Comparison of ENCODE assay signal across 10 cellular contexts in genomic region chr13:24124789-24125476, GRCh38. TPM values are rescaled to one million over a fixed set of nuclear protein-coding genes. Genes with fewer than 3 reads are reported as not detected.
DNase-seq lines count a peak whose midpoint lies in the region; ATAC-seq, FAIRE-seq and TF ChIP-seq lines count a peak whose summit lies in the region.
"Had no signal": no experiment of that assay in that cellular context is flagged by ENCODE, and none has a peak within 500 bp of the region (broad histone marks: within the 10 kb centered on the region; RNA-seq: fewer than 3 reads in every experiment).

No MANE protein-coding gene starts in this region.

- H3K4me3 Mint-ChIP-seq in H9 (no peak overlapping the region), neural progenitor cell (no peak overlapping the region), chondrocyte (ENCODE audit: unreplicated experiment) (no peak overlapping the region)

- H3K79me2 ChIP-seq in H9 (ENCODE audit: insufficient read depth, low read length) (no peaks in the 10 kb centered on the region), neural progenitor cell (ENCODE audit: low read depth) (no peaks in the 10 kb centered on the region), smooth muscle cell (ENCODE audit: low read depth) (no peaks in the 10 kb centered on the region)

- no peak overlapping the region for H2BK5ac ChIP-seq in H9 (ENCODE audit: insufficient read length, low read length)

- H3K4me3 ChIP-seq in neural progenitor cell (no peak overlapping the region), smooth muscle cell (no peak overlapping the region)
- H3K4me3 ChIP-seq: ovary had no signal

- no peak overlapping the region for H3K18ac ChIP-seq in H9 (ENCODE audit: insufficient read length, low read depth, low read length)

- no peaks in the 10 kb centered on the region for H4K20me1 ChIP-seq in H9 (ENCODE audit: control insufficient read depth, insufficient read depth, insufficient read length)
- H4K20me1 ChIP-seq in neural progenitor cell (ENCODE audit: low read depth) = no peaks in the 10 kb centered on the region
- H4K20me1 ChIP-seq in smooth muscle cell (ENCODE audit: low read depth) = no peaks in the 10 kb centered on the region

- no peak overlapping the region for H2BK12ac ChIP-seq in H9 (ENCODE audit: insufficient read length, low read depth, low read length)

- no peak overlapping the region for H4K8ac ChIP-seq in H9 (replicated peaks; ENCODE audit: insufficient read length, low read depth, low read length)

- H4K5ac ChIP-seq in H9 (ENCODE audit: insufficient read length, low read depth, low read length) = no peak overlapping the region

- ATAC-seq in GM19025 (IDR thresholded peaks at IDR 0.05; ENCODE audit: low read depth, unreplicated experiment) (peak; percentile 78), HG03521 (IDR thresholded peaks at IDR 0.05; ENCODE audit: unreplicated experiment) (peak; percentile 82)

- H3K4ac ChIP-seq in H9 (ENCODE audit: low read depth, low read length) = no peak overlapping the region

- H3K36me3 ChIP-seq in neural progenitor cell (no peaks in the 10 kb centered on the region), smooth muscle cell (ENCODE audit: low read depth) (no peaks in the 10 kb centered on the region)
- H3K36me3 ChIP-seq: ovary had no signal

- peaks cover 4% of the 10 kb centered on the region for H3F3A ChIP-seq in neural progenitor cell (ENCODE audit: low read depth)
- H3F3A ChIP-seq in smooth muscle cell (ENCODE audit: low read depth) = peaks cover 6% of the 10 kb centered on the region

- H3K9me3 Mint-ChIP-seq in H9 (no peaks in the 10 kb centered on the region), neural progenitor cell (no peaks in the 10 kb centered on the region), chondrocyte (ENCODE audit: low read depth) (no peaks in the 10 kb centered on the region)

- no CpG with 5 or more reads among the region's 9 CpGs for WGBS in H9 (ENCODE audit: extremely low coverage, insufficient read length, low lambda C conversion rate)
- 89% methylated on average over 9 of the region's 9 CpGs for WGBS in smooth muscle cell (ENCODE audit: low lambda C conversion rate)

- H3K9me3 ChIP-seq in H9 (ENCODE audit: control insufficient read depth, low read depth, low read length) = no peaks in the 10 kb centered on the region
- H3K9me3 ChIP-seq in neural progenitor cell (ENCODE audit: low read depth) = no peaks in the 10 kb centered on the region
- H3K9me3 ChIP-seq in smooth muscle cell (replicated peaks; ENCODE audit: low read depth) = no peaks in the 10 kb centered on the region
- H3K9me3 ChIP-seq: ovary had no signal

- no peak overlapping the region for H3K4me2 ChIP-seq in H9 (ENCODE audit: insufficient read depth, insufficient read length, low read length)
- peak overlapping the region; percentile 18 for H3K4me2 ChIP-seq in neural progenitor cell
- no peak overlapping the region for H3K4me2 ChIP-seq in smooth muscle cell

- H3K9ac ChIP-seq in H9 (ENCODE audit: extremely low read depth, insufficient read length, low read length) (no peak overlapping the region), neural progenitor cell (no peak overlapping the region), smooth muscle cell (ENCODE audit: low read depth) (no peak overlapping the region)

- TF ChIP-seq CTCF in H9 (conservative IDR thresholded peaks at IDR 0.05) (no peak), neural progenitor cell (IDR thresholded peaks at IDR 0.05) (no peak), chondrocyte (IDR thresholded peaks at IDR 0.05) (no peak), smooth muscle cell (IDR thresholded peaks at IDR 0.05; ENCODE audit: borderline replicate concordance, insufficient read depth, poor library complexity, severe bottlenecking) (no peak)

- no peaks in the 10 kb centered on the region for H3K79me1 ChIP-seq in H9 (ENCODE audit: insufficient read depth, low read depth, low read length, poor library complexity, severe bottlenecking)

- no peak overlapping the region for H2BK120ac ChIP-seq in H9 (ENCODE audit: low read depth, low read length, poor library complexity, severe bottlenecking)

- H2AK5ac ChIP-seq in H9 (ENCODE audit: insufficient read length, low read length) = no peak overlapping the region

- no peak overlapping the region for H3T11ph ChIP-seq in H9 (ENCODE audit: low read length)

- H2BK15ac ChIP-seq in H9 (ENCODE audit: low read depth, low read length) = no peak overlapping the region

- 0 out of 2 replicates have a peak overlapping the region, but pooled peaks have one; percentile 37 for H3K14ac ChIP-seq in H9 (ENCODE audit: insufficient read depth, low read length)

- H3K4me1 ChIP-seq in H9 (ENCODE audit: insufficient read depth, low read length) (peaks cover 2% of the 10 kb centered on the region), neural progenitor cell (peaks cover 17% of the 10 kb centered on the region), smooth muscle cell (ENCODE audit: low read depth) (peaks cover 5% of the 10 kb centered on the region)

- FAIRE-seq in frontal cortex (lab: Jason Lieb, UNC) = no peak

- no peaks in the 10 kb centered on the region for H3K23me2 ChIP-seq in H9 (ENCODE audit: insufficient read length, low read depth, low read length, poor library complexity, severe bottlenecking)

- H2BK20ac ChIP-seq in H9 (ENCODE audit: low read depth, low read length, poor library complexity, severe bottlenecking) = no peak overlapping the region

- H3K27me3 ChIP-seq in H9 (ENCODE audit: insufficient read depth, low read length) = no peaks in the 10 kb centered on the region
- no peaks in the 10 kb centered on the region for H3K27me3 ChIP-seq in neural progenitor cell
- no peaks in the 10 kb centered on the region for H3K27me3 ChIP-seq in smooth muscle cell (ENCODE audit: low read depth)
- H3K27me3 ChIP-seq: ovary had no signal

- H3K27ac ChIP-seq in H9 (ENCODE audit: insufficient read length, low read depth, low read length) (no peak overlapping the region), neural progenitor cell (no peak overlapping the region), smooth muscle cell (ENCODE audit: low read depth) (no peak overlapping the region)
- H3K27ac ChIP-seq: ovary had no signal

- peaks cover 27 to 29% of the 10 kb centered on the region in 2 experiments for H3K4me1 Mint-ChIP-seq in H9
- peaks cover 65% of the 10 kb centered on the region for H3K4me1 Mint-ChIP-seq in neural progenitor cell
- no peaks in the 10 kb centered on the region for H3K4me1 Mint-ChIP-seq in chondrocyte (ENCODE audit: low read depth)

- H3K56ac ChIP-seq in H9 (ENCODE audit: insufficient read length, low read depth, low read length) = no peak overlapping the region

- no peak overlapping the region for H4K91ac ChIP-seq in H9 (ENCODE audit: insufficient read length, low read depth, low read length)

- no peak overlapping the region for H3K23ac ChIP-seq in H9 (ENCODE audit: insufficient read length, low read depth, low read length)

- H2AFZ ChIP-seq in H9 (ENCODE audit: low read length) (no peak overlapping the region), neural progenitor cell (replicated peaks) (peak overlapping the region; percentile 77), smooth muscle cell (ENCODE audit: low read depth) (no peak overlapping the region)

- DNase-seq in H9 (no peak), neural progenitor cell (ENCODE audit: low spot score) (peak; percentile 12), chondrocyte (ENCODE audit: low spot score) (no peak), frontal cortex (ENCODE audit: low spot score in 2 of 2) (no peak), ecto neural progenitor cell (ENCODE audit: low spot score) (no peak), smooth muscle cell (lab: John Stamatoyannopoulos, UW; ENCODE audit: unreplicated experiment) (no peak)
- DNase-seq: NCI-H146, ovary had no signal

- H3K27ac Mint-ChIP-seq in H9 = 0 out of 7 replicates have a peak overlapping the region, but pooled peaks of 1 of the 3 experiments have one; percentile 59
- peak overlapping the region; percentile 42 for H3K27ac Mint-ChIP-seq in neural progenitor cell
- H3K27ac Mint-ChIP-seq in chondrocyte (ENCODE audit: unreplicated experiment) = no peak overlapping the region

- no peaks in the 10 kb centered on the region for H3K36me3 Mint-ChIP-seq in H9 (ENCODE audit: insufficient read depth in 1 of 3, low read depth in 3 of 3)
- peaks cover 3% of the 10 kb centered on the region for H3K36me3 Mint-ChIP-seq in neural progenitor cell
- peaks cover 2% of the 10 kb centered on the region for H3K36me3 Mint-ChIP-seq in chondrocyte (ENCODE audit: low read depth)

- peaks cover 4% of the 10 kb centered on the region; the same call in 1 of the 2 replicates for H3K27me3 Mint-ChIP-seq in H9 (ENCODE audit: low read depth)
- H3K27me3 Mint-ChIP-seq in neural progenitor cell (ENCODE audit: insufficient read depth, low read depth) = peaks cover 2% of the 10 kb centered on the region
- peaks cover 19% of the 10 kb centered on the region for H3K27me3 Mint-ChIP-seq in chondrocyte (ENCODE audit: low read depth)

RNA-seq across cellular contexts. Expression of gene SPATA13, which starts 35.6 kb away (rescaled TPM):
- total RNA-seq in H9 (2021) (12.6 and 14.1 TPM in 2 replicates), neural progenitor cell (ENCODE audit: low replicate concordance) (15.9 and 19.8 TPM in 2 replicates), chondrocyte (4.9 to 5.1 TPM (median 4.9 TPM) in 3 replicates), frontal cortex (30.6 TPM), smooth muscle cell (14.6 and 16.6 TPM in 2 replicates)
- 3.8 and 7.1 TPM in 2 replicates for polyA plus RNA-seq in smooth muscle cell
